Comparison of ENCODE assay signal across 11 cellular contexts in genomic region chr2:217930783-217931563, GRCh38.
DNase-seq lines count a peak whose midpoint lies in the region; ATAC-seq and TF ChIP-seq lines count a peak whose summit lies in the region.
"Had no signal": no experiment of that assay in that cellular context is flagged by ENCODE, and none has a peak within 500 bp of the region (broad histone marks: within the 10 kb centered on the region; RNA-seq: fewer than 3 reads in every experiment).

No MANE protein-coding gene starts in this region.

- CTCF ChIA-PET in activated naive CD4-positive, alpha-beta T cell treated with anti-CD3 and anti-CD28 coated beads, Interleukin-2, amount 10 ng/mL, durations not matched to agents 7 days and 5 days (lab: Charles Lee), result interaction anchor here (0.8 to 1.1 kb wide), 2 partner anchors 44 to 145 kb away, joined by 3 read pairs; no protein-coding TSS in a partner anchor

- TF ChIP-seq CTCF in upper lobe of left lung (IDR thresholded peaks at IDR 0.05), result no peak

- TF ChIP-seq EP300 in upper lobe of left lung (IDR thresholded peaks at IDR 0.05), result no peak

- H3K4me3 ChIP-seq in duodenal mucosa (ENCODE audit: low read depth in 1 of 2, low read length in 2 of 2) (no peak overlapping the region), upper lobe of left lung (peak overlapping the region in 1 of 4 donors; percentile 15)

- peak overlapping the region; percentile 60 for H3K27ac ChIP-seq in duodenal mucosa (ENCODE audit: low read depth, low read length)
- H3K27ac ChIP-seq in upper lobe of left lung, result peak overlapping the region; percentile 86 to 99 (median 92)

- peaks cover 22% of the 10 kb centered on the region for H3K4me1 Mint-ChIP-seq in activated naive CD4-positive, alpha-beta T cell treated with anti-CD3 and anti-CD28 coated beads, Interleukin-2, amount 10 ng/mL, durations not matched to agents 7 days and 5 days
- peaks cover 9 to 11% of the 10 kb centered on the region in 2 donors for H3K4me1 Mint-ChIP-seq in natural killer cell treated with Interleukin-12 subunit alpha and Interleukin-12 subunit beta and Interleukin-15 and Interleukin-18, amount 100 ng/mL, for 72 hours (ENCODE audit: low read depth in 2 of 2)

- H3K36me3 ChIP-seq in duodenal mucosa (ENCODE audit: control insufficient read depth in 1 of 2, insufficient read depth in 2 of 2, low read length in 2 of 2), result no peaks in the 10 kb centered on the region
- H3K36me3 ChIP-seq in upper lobe of left lung, result peaks cover 0 to 13% (median 0%) of the 10 kb centered on the region in 4 donors

- H3K27me3 ChIP-seq in duodenal mucosa (ENCODE audit: control insufficient read depth in 1 of 2, insufficient read depth in 2 of 2, low read length in 2 of 2), result no peaks in the 10 kb centered on the region
- no peaks in the 10 kb centered on the region for H3K27me3 ChIP-seq in upper lobe of left lung

- 36 to 43% methylated on average over 7 to 11 of the region's 11 CpGs for WGBS in upper lobe of left lung, 2 donors

- no peaks in the 10 kb centered on the region for H3K36me3 Mint-ChIP-seq in activated naive CD4-positive, alpha-beta T cell treated with anti-CD3 and anti-CD28 coated beads, Interleukin-2, amount 10 ng/mL, durations not matched to agents 7 days and 5 days
- H3K36me3 Mint-ChIP-seq in natural killer cell treated with Interleukin-12 subunit alpha and Interleukin-12 subunit beta and Interleukin-15 and Interleukin-18, amount 100 ng/mL, for 72 hours, result no peaks in the 10 kb centered on the region

- H3K9me3 ChIP-seq in duodenal mucosa (ENCODE audit: control insufficient read depth in 1 of 2, low read length in 2 of 2) (no peaks in the 10 kb centered on the region), upper lobe of left lung (no peaks in the 10 kb centered on the region)

- ATAC-seq in natural killer cell treated with Interleukin-12 subunit alpha and Interleukin-12 subunit beta and Interleukin-15 and Interleukin-18, amount 100 ng/mL, for 72 hours, result peak in 1 of 2 donors; percentile 29
- ATAC-seq in upper lobe of left lung (ENCODE audit: low FRiP score in 2 of 2) (no peak), GM21423 (IDR thresholded peaks at IDR 0.05; ENCODE audit: unreplicated experiment) (no peak)
- ATAC-seq: activated T-cell treated with anti-CD3 and anti-CD28 coated beads, Interleukin-2, amount 50 U/mL, for 72 hours had no signal

- H3K4me3 Mint-ChIP-seq in activated naive CD4-positive, alpha-beta T cell treated with anti-CD3 and anti-CD28 coated beads, Interleukin-2, amount 10 ng/mL, durations not matched to agents 7 days and 5 days, result no peak overlapping the region
- H3K4me3 Mint-ChIP-seq in natural killer cell treated with Interleukin-12 subunit alpha and Interleukin-12 subunit beta and Interleukin-15 and Interleukin-18, amount 100 ng/mL, for 72 hours, result peak overlapping the region; percentile 28
- H3K4me3 Mint-ChIP-seq: activated T-cell treated with anti-CD3 and anti-CD28 coated beads, Interleukin-2, amount 50 U/mL, for 72 hours had no signal

- no peak overlapping the region for H3K9ac ChIP-seq in duodenal mucosa (ENCODE audit: low read depth in 1 of 2, low read length in 2 of 2)

- no peak for TF ChIP-seq POLR2A in upper lobe of left lung (IDR thresholded peaks at IDR 0.05)

- no peak overlapping the region for H3K27ac Mint-ChIP-seq in activated naive CD4-positive, alpha-beta T cell treated with anti-CD3 and anti-CD28 coated beads, Interleukin-2, amount 10 ng/mL, durations not matched to agents 7 days and 5 days
- H3K27ac Mint-ChIP-seq in natural killer cell treated with Interleukin-12 subunit alpha and Interleukin-12 subunit beta and Interleukin-15 and Interleukin-18, amount 100 ng/mL, for 72 hours, result no peak overlapping the region
- H3K27ac Mint-ChIP-seq: activated T-cell treated with anti-CD3 and anti-CD28 coated beads, Interleukin-2, amount 50 U/mL, for 72 hours had no signal

- peaks cover 39 to 43% of the 10 kb centered on the region in 2 donors for H3K4me1 ChIP-seq in duodenal mucosa (ENCODE audit: control insufficient read depth in 1 of 2, insufficient read depth in 2 of 2, low read length in 2 of 2)
- H3K4me1 ChIP-seq in upper lobe of left lung, result peaks cover 99 to 100% (median 99%) of the 10 kb centered on the region in 4 donors

- DNase-seq in activated naive CD4-positive, alpha-beta T cell treated with anti-CD3 and anti-CD28 coated beads, Interleukin-2, amount 10 ng/mL, durations not matched to agents 7 days and 5 days, result peak; percentile 32
- no peak for DNase-seq in activated naive CD4-positive, alpha-beta T cell treated with anti-CD3 and anti-CD28 coated beads, Interleukin-2, amount 50 U/mL, for 16 hours
- DNase-seq in natural killer cell treated with Interleukin-12 subunit alpha and Interleukin-12 subunit beta and Interleukin-15 and Interleukin-18, amount 100 ng/mL, for 72 hours (ENCODE audit: low spot score), result no peak
- DNase-seq in upper lobe of left lung (no peak), activated T-cell treated with anti-CD3 and anti-CD28 coated beads for 4 hours (no peak)
- no peak for DNase-seq in activated CD4-positive, CD25-positive, alpha-beta regulatory T cell treated with anti-CD3 and anti-CD28 coated beads, Interleukin-2, amount 50 U/mL, for 72 hours
- DNase-seq: activated T-cell treated with anti-CD3 and anti-CD28 coated beads, Interleukin-2, amount 50 U/mL, for 72 hours; NCI-H1048; T-helper 2 cell had no signal

- H3K9me3 Mint-ChIP-seq in activated naive CD4-positive, alpha-beta T cell treated with anti-CD3 and anti-CD28 coated beads, Interleukin-2, amount 10 ng/mL, durations not matched to agents 7 days and 5 days, result no peaks in the 10 kb centered on the region
- no peaks in the 10 kb centered on the region for H3K9me3 Mint-ChIP-seq in natural killer cell treated with Interleukin-12 subunit alpha and Interleukin-12 subunit beta and Interleukin-15 and Interleukin-18, amount 100 ng/mL, for 72 hours
- H3K9me3 Mint-ChIP-seq: activated T-cell treated with anti-CD3 and anti-CD28 coated beads, Interleukin-2, amount 50 U/mL, for 72 hours had no signal

- peaks cover 64% of the 10 kb centered on the region for H3K27me3 Mint-ChIP-seq in activated naive CD4-positive, alpha-beta T cell treated with anti-CD3 and anti-CD28 coated beads, Interleukin-2, amount 10 ng/mL, durations not matched to agents 7 days and 5 days
- peaks cover 40 to 49% of the 10 kb centered on the region in 2 donors for H3K27me3 Mint-ChIP-seq in natural killer cell treated with Interleukin-12 subunit alpha and Interleukin-12 subunit beta and Interleukin-15 and Interleukin-18, amount 100 ng/mL, for 72 hours
